In genomic region chr12:80676856-80677255, GRCh38 we compare ENCODE assay signal across 32 cellular contexts. TPM values are rescaled to one million over a fixed set of nuclear protein-coding genes. Genes with fewer than 3 reads are reported as not detected.
"Had no signal": no experiment of that assay in that cellular context is flagged by ENCODE, and none has a peak within 500 bp of the region (broad histone marks: within the 10 kb centered on the region; RNA-seq: fewer than 3 reads in every experiment).

No MANE protein-coding gene starts in this region.

- H3K27me3 ChIP-seq: brain microvascular endothelial cell, MG63 had no signal

- H3K27ac ChIP-seq: brain microvascular endothelial cell, VCaP had no signal

- H3K9me3 ChIP-seq: MG63 had no signal

- H3K4me3 ChIP-seq: MG63 had no signal

- H3K36me3 ChIP-seq: brain microvascular endothelial cell, MG63 had no signal

- ATAC-seq: Panc1, T-cell, T-helper 17 cell had no signal

- DNase-seq: activated B cell treated with CpG ODN at 0.5 μM for 24 hours; activated CD4-positive, alpha-beta memory T cell treated with anti-CD3 and anti-CD28 coated beads for 36 hours; activated CD4-positive, alpha-beta T cell treated with anti-CD3 and anti-CD28 coated beads for 4 hours; activated CD4-positive, alpha-beta T cell treated with anti-CD3 and anti-CD28 coated beads, Interleukin-2, amount 50 U/mL, for 1 hour; activated CD4-positive, CD25-positive, alpha-beta regulatory T cell treated with anti-CD3 and anti-CD28 coated beads, Interleukin-2, amount 50 U/mL, for 72 hours; activated CD8-positive, alpha-beta memory T cell treated with anti-CD3 and anti-CD28 coated beads, Interleukin-2, amount 50 U/mL, for 4 hours; activated effector memory CD4-positive, alpha-beta T cell treated with Interleukin-2 at 50 U/mL for 16 hours; activated naive CD4-positive, alpha-beta T cell treated with anti-CD3 and anti-CD28 coated beads, Interleukin-2, amount 50 U/mL, for 16 hours; activated naive CD8-positive, alpha-beta T cell treated with anti-CD3 and anti-CD28 coated beads for 36 hours; activated T-cell treated with anti-CD3 and anti-CD28 coated beads for 4 hours; activated T-cell treated with anti-CD3 and anti-CD28 coated beads, Interleukin-2, amount 50 U/mL, for 48 hours; amniotic stem cell; brain microvascular endothelial cell; central memory CD4-positive, alpha-beta T cell; Kasumi-1; KG1; MG63; NCI-H1092; NCI-H1436 treated with DMSO at 0.1 percent for 48 hours; NCI-H1694 treated with DMSO at 0.1 percent for 48 hours; NCI-H2029; NCI-H345; NCI-H524 treated with DMSO at 0.1 percent for 48 hours; SHP77; T-cell; T-helper 17 cell had no signal

RNA-seq across cellular contexts. Expression of gene MYF6, which starts 30.6 kb away (rescaled TPM):
- total RNA-seq: activated B cell treated with CpG ODN at 0.5 μM for 24 hours; activated CD4-positive, alpha-beta memory T cell treated with anti-CD3 and anti-CD28 coated beads for 36 hours; activated naive CD8-positive, alpha-beta T cell treated with anti-CD3 and anti-CD28 coated beads for 36 hours; aorta; NCI-H460; RPMI7951; SK-MEL-5; T-cell; T-helper 17 cell had no signal
- polyA plus RNA-seq: aorta had no signal

RNA-seq across cellular contexts. Expression of gene MYF5, which starts 39.9 kb away (rescaled TPM):
- total RNA-seq: activated B cell treated with CpG ODN at 0.5 μM for 24 hours; activated CD4-positive, alpha-beta memory T cell treated with anti-CD3 and anti-CD28 coated beads for 36 hours; activated naive CD8-positive, alpha-beta T cell treated with anti-CD3 and anti-CD28 coated beads for 36 hours; aorta; NCI-H460; RPMI7951; SK-MEL-5; T-cell; T-helper 17 cell had no signal
- polyA plus RNA-seq: aorta had no signal
